In the genomic region with DNA sequence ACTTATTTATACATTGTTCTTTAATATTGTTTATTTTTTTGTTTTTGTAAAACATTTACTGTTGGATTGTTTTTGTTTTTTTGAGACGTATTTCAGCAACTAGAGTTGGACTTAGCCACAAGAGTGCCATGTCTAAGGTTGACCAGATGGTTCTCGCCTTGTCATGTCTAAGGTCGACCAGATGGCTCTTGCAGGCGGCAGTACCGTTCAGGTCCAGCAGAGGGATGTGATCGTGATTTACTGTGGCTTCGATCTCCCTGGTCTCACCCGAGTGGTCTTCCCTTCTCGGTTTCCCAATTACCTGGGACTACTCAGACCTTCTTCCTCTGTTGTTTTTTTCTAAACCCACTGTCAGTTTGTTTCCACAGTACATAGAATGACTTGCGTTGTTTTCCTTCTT, we compare ENCODE assay signal across 14 cellular contexts.
DNase-seq lines count a peak whose midpoint lies in the region; ATAC-seq and TF ChIP-seq lines count a peak whose summit lies in the region.
"Had no signal": no experiment of that assay in that cellular context is flagged by ENCODE, and none has a peak within 500 bp of the region (broad histone marks: within the 10 kb centered on the region; RNA-seq: fewer than 3 reads in every experiment).

No MANE protein-coding gene starts in this region.

- BruUV-seq in A673 (replicated peaks; lab: Mats Ljungman, UMichigan) (no TSS peak), Caco-2 (replicated peaks; lab: Mats Ljungman, UMichigan) (no TSS peak)

- ATAC-seq in GM18861 (IDR thresholded peaks at IDR 0.05; ENCODE audit: unreplicated experiment): no peak

- H3K4me3 Mint-ChIP-seq in Caco-2 (ENCODE audit: unreplicated experiment): no peak overlapping the region
- H3K4me3 Mint-ChIP-seq: dendritic cell treated with granulocyte-macrophage colony-stimulating factor and Interleukin-4, amounts not matched to agents 40 ng/mL and 50 ng/mL, for 4 days had no signal

- intact Hi-C loops in A673 (cut with micrococcal nuclease; ENCODE audit: unreplicated experiment): no loop called here
- intact Hi-C loops in Caco-2 (cut with micrococcal nuclease; ENCODE audit: unreplicated experiment): no loop called here

- no peak overlapping the region for H3K4me2 ChIP-seq in fibroblast of lung (ENCODE audit: extremely low read depth, insufficient read depth, low read length)

- no peak overlapping the region for H2AFZ ChIP-seq in fibroblast of lung (ENCODE audit: low read length)

- POLR2A ChIA-PET in A673 (lab: Charles Lee; ENCODE audit: low non-redundant PET) (no interaction called here), Caco-2 (lab: Charles Lee) (no interaction called here)

- H3K4me1 ChIP-seq in A673 (ENCODE audit: insufficient read depth, low read length, poor library complexity, severe bottlenecking): no peaks in the 10 kb centered on the region
- no peaks in the 10 kb centered on the region for H3K4me1 ChIP-seq in Caco-2
- H3K4me1 ChIP-seq in SJCRH30: no peaks in the 10 kb centered on the region; the same call in 1 of the 2 replicates
- H3K4me1 ChIP-seq in fibroblast of lung (ENCODE audit: control insufficient read depth, extremely low read depth, insufficient read depth, low read length): no peaks in the 10 kb centered on the region

- CTCF ChIA-PET in A673 (lab: Charles Lee) (no interaction called here), Caco-2 (lab: Charles Lee) (no interaction called here)

- H3K9me3 ChIP-seq in A673 (ENCODE audit: low read depth, low read length, poor library complexity, severe bottlenecking) (peaks cover 36% of the 10 kb centered on the region), Caco-2 (peaks cover 7% of the 10 kb centered on the region; the same call in 1 of the 2 replicates), SJCRH30 (replicated peaks) (peaks cover 14% of the 10 kb centered on the region), fibroblast of lung (ENCODE audit: control insufficient read depth, insufficient read depth, low read depth, low read length) (no peaks in the 10 kb centered on the region)

- 0 out of 2 replicates have a peak, but pooled peaks have one; percentile 16 for TF ChIP-seq CTCF in A673 (conservative IDR thresholded peaks at IDR 0.05; ENCODE audit: low read depth, low read length)
- TF ChIP-seq CTCF in Caco-2 (IDR thresholded peaks at IDR 0.05; ENCODE audit: insufficient read depth in 1 of 2, low read depth in 1 of 2, low read length in 1 of 2, severe bottlenecking in 1 of 2, unreplicated experiment in 1 of 2): peak; percentile 36 to 37
- TF ChIP-seq CTCF in fibroblast of lung (conservative IDR thresholded peaks at IDR 0.05 in 1 of 2, IDR thresholded peaks at IDR 0.05 in 1 of 2; ENCODE audit: low read depth in 1 of 2, low read length in 2 of 2): peak; percentile 21 to 43

- H3K4me3 ChIP-seq in A673 (ENCODE audit: low read depth, low read length, poor library complexity, severe bottlenecking): no peak overlapping the region
- H3K4me3 ChIP-seq in Caco-2 (ENCODE audit: low read depth, low read length): no peak overlapping the region
- no peak overlapping the region for H3K4me3 ChIP-seq in SJCRH30
- no peak overlapping the region for H3K4me3 ChIP-seq in fibroblast of lung (replicated peaks in 1 of 4; ENCODE audit: control extremely low read depth in 1 of 4, insufficient read depth in 1 of 4, low read depth in 3 of 4, low read length in 4 of 4)
- H3K4me3 ChIP-seq: skin epidermis had no signal

- no peak overlapping the region for H3K9ac ChIP-seq in fibroblast of lung (ENCODE audit: insufficient read depth, low read length)

- no peaks in the 10 kb centered on the region for H3K4me1 Mint-ChIP-seq in Caco-2 (ENCODE audit: low read depth, unreplicated experiment)

- no peaks in the 10 kb centered on the region for H3K79me2 ChIP-seq in fibroblast of lung (ENCODE audit: control insufficient read depth, insufficient read depth, low read length)

- H3K36me3 ChIP-seq in A673 (ENCODE audit: insufficient read depth, low read length, poor library complexity, severe bottlenecking): no peaks in the 10 kb centered on the region
- H3K36me3 ChIP-seq in Caco-2 (ENCODE audit: control insufficient read depth, insufficient read depth, low read length): no peaks in the 10 kb centered on the region
- peaks cover 38% of the 10 kb centered on the region for H3K36me3 ChIP-seq in SJCRH30
- no peaks in the 10 kb centered on the region for H3K36me3 ChIP-seq in fibroblast of lung (ENCODE audit: control insufficient read depth, insufficient read depth, low read length)

- H4K20me1 ChIP-seq in fibroblast of lung (ENCODE audit: control insufficient read depth, extremely low read depth, insufficient read depth, low read length): no peaks in the 10 kb centered on the region

- H3K27me3 ChIP-seq in A673 (replicated peaks; ENCODE audit: insufficient read depth, low read depth, low read length, poor library complexity): no peaks in the 10 kb centered on the region
- no peaks in the 10 kb centered on the region for H3K27me3 ChIP-seq in Caco-2 (replicated peaks; ENCODE audit: control insufficient read depth, insufficient read depth, low read length)
- H3K27me3 ChIP-seq in SJCRH30: no peaks in the 10 kb centered on the region
- no peaks in the 10 kb centered on the region for H3K27me3 ChIP-seq in fibroblast of lung (ENCODE audit: control insufficient read depth, insufficient read depth, low read length)

- H3K27ac ChIP-seq in A673 (ENCODE audit: low read depth, low read length, poor library complexity, severe bottlenecking): no peak overlapping the region
- no peak overlapping the region for H3K27ac ChIP-seq in SJCRH30
- H3K27ac ChIP-seq in fibroblast of lung (ENCODE audit: insufficient read depth, low read length): no peak overlapping the region
- H3K27ac ChIP-seq: skin epidermis had no signal

- H3K36me3 Mint-ChIP-seq in Caco-2 (ENCODE audit: insufficient read depth, unreplicated experiment): peaks cover 46% of the 10 kb centered on the region

- H3K27ac Mint-ChIP-seq in Caco-2 (ENCODE audit: unreplicated experiment): no peak overlapping the region
- H3K27ac Mint-ChIP-seq: activated T-helper 2 cell treated with anti-CD3 and anti-CD28 coated beads, Interferon-gamma antibody, Interleukin-2, Interleukin-4, amounts not matched to agents 10 μg/mL and 5 μg/mL and 100 μg/mL, durations not matched to agents 14 hours and 24 hours and 36 hours; dendritic cell treated with granulocyte-macrophage colony-stimulating factor and Interleukin-4, amounts not matched to agents 40 ng/mL and 50 ng/mL, for 4 days had no signal

- no peaks in the 10 kb centered on the region for H3K27me3 Mint-ChIP-seq in Caco-2 (ENCODE audit: insufficient read depth, unreplicated experiment)
- H3K27me3 Mint-ChIP-seq: dendritic cell treated with granulocyte-macrophage colony-stimulating factor and Interleukin-4, amounts not matched to agents 40 ng/mL and 50 ng/mL, for 4 days had no signal

- H3K9me3 Mint-ChIP-seq in Caco-2 (ENCODE audit: unreplicated experiment): peaks cover 96% of the 10 kb centered on the region

- DNase-seq in A673 (ENCODE audit: low spot score) (peak; percentile 25), Caco-2 (peak in 1 of 2 experiments; percentile 47), SJCRH30 (peak; percentile 21 to 39), fibroblast of lung (ENCODE audit: low read depth in 2 of 2) (no peak), mucosa of gallbladder (ENCODE audit: low spot score) (no peak), SIG-M5 (lab: John Stamatoyannopoulos, UW) (no peak), T-helper 2 cell (no peak)
- DNase-seq: GOT3, NCI-H1092, T-helper 9 cell had no signal

Comparison
In these comparisons a context has a peak if more than half of its experiments do, and no peak if none do; other contexts are left out.
1. DNase-seq: peak in A673 (single experiment) and SJCRH30 (2 of 2); none in fibroblast of lung (0 of 2), mucosa of gallbladder (single experiment), SIG-M5 (single experiment) and T-helper 2 cell (0 of 5).
2. Peak in every context shown above with its lines, with median percentiles within 50 percentile points of each other: CTCF ChIP-seq.